ENCODE assay signal across 19 cellular contexts in the genomic region with DNA sequence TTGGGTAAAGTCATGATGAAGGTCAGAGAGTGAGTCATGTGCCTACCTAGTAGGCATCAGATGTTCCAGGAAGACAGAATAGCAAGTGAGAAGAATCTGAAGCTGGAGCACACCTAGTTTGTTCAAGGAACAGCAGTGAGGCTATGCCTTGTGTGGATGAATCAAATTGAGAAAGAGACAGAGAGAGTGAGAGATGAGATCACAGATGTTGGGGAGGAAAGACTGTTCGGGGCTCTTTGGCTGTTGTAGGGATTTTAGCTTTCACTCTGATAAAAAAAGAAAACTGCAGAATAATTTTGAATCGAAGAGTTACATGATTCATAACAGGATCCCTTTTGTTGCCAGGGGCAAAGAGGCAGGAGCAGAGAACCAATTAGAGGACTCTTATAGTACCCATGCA. TPM values are rescaled to one million over a fixed set of nuclear protein-coding genes. Genes with fewer than 3 reads are reported as not detected.
DNase-seq lines count a peak whose midpoint lies in the region; ATAC-seq lines count a peak whose summit lies in the region.
"Had no signal": no experiment of that assay in that cellular context is flagged by ENCODE, and none has a peak within 500 bp of the region (broad histone marks: within the 10 kb centered on the region; RNA-seq: fewer than 3 reads in every experiment).

No MANE protein-coding gene starts in this region.

- H3K36me3 Mint-ChIP-seq in activated naive CD4-positive, alpha-beta T cell treated with anti-CD3 and anti-CD28 coated beads, Interleukin-2, amount 50 U/mL, for 24 hours = no peaks in the 10 kb centered on the region
- H3K36me3 Mint-ChIP-seq in activated T-helper 17 cell treated with anti-CD3 and anti-CD28 coated beads, Interleukin-2, amount 50 U/mL, for 72 hours (ENCODE audit: low read depth) = no peaks in the 10 kb centered on the region
- no peaks in the 10 kb centered on the region for H3K36me3 Mint-ChIP-seq in effector memory CD8-positive, alpha-beta T cell (ENCODE audit: insufficient read depth)

- DNase-seq in activated naive CD4-positive, alpha-beta T cell treated with anti-CD3 and anti-CD28 coated beads, Interleukin-2, amount 50 U/mL, for 16 hours = no peak
- DNase-seq in stimulated activated naive CD8-positive, alpha-beta T cell treated with anti-CD3 and anti-CD28 coated beads, Interleukin-15, Interleukin-2, amounts not matched to agents 100 U/mL and 50 U/mL, for 24 hours = no peak
- DNase-seq in effector memory CD8-positive, alpha-beta T cell = no peak
- no peak for DNase-seq in GOT3 (lab: John Stamatoyannopoulos, UW)
- DNase-seq: activated CD8-positive, alpha-beta memory T cell treated with anti-CD3 and anti-CD28 coated beads, Interleukin-2, amount 50 U/mL, for 48 hours; head of caudate nucleus; Karpas-422; mesendoderm; NCI-H1417 treated with DMSO at 0.1 percent for 48 hours; NCI-H345; right lobe of liver had no signal

- no peaks in the 10 kb centered on the region for H3K9me3 Mint-ChIP-seq in activated naive CD4-positive, alpha-beta T cell treated with anti-CD3 and anti-CD28 coated beads, Interleukin-2, amount 50 U/mL, for 24 hours
- H3K9me3 Mint-ChIP-seq in activated T-helper 17 cell treated with anti-CD3 and anti-CD28 coated beads, Interleukin-2, amount 50 U/mL, for 72 hours = no peaks in the 10 kb centered on the region
- H3K9me3 Mint-ChIP-seq in effector memory CD8-positive, alpha-beta T cell = no peaks in the 10 kb centered on the region
- H3K9me3 Mint-ChIP-seq: GM23338 had no signal

- no peak overlapping the region for H3K4me3 Mint-ChIP-seq in activated naive CD4-positive, alpha-beta T cell treated with anti-CD3 and anti-CD28 coated beads, Interleukin-2, amount 50 U/mL, for 24 hours
- H3K4me3 Mint-ChIP-seq in activated T-helper 17 cell treated with anti-CD3 and anti-CD28 coated beads, Interleukin-2, amount 50 U/mL, for 72 hours = peak overlapping the region; percentile 19
- H3K4me3 Mint-ChIP-seq in effector memory CD8-positive, alpha-beta T cell = no peak overlapping the region
- H3K4me3 Mint-ChIP-seq: GM23338 had no signal

- no peaks in the 10 kb centered on the region for H3K27me3 Mint-ChIP-seq in activated naive CD4-positive, alpha-beta T cell treated with anti-CD3 and anti-CD28 coated beads, Interleukin-2, amount 50 U/mL, for 24 hours
- H3K27me3 Mint-ChIP-seq in activated T-helper 17 cell treated with anti-CD3 and anti-CD28 coated beads, Interleukin-2, amount 50 U/mL, for 72 hours = no peaks in the 10 kb centered on the region
- no peaks in the 10 kb centered on the region for H3K27me3 Mint-ChIP-seq in effector memory CD8-positive, alpha-beta T cell

- peak overlapping the region; percentile 1 for H3K27ac Mint-ChIP-seq in activated naive CD4-positive, alpha-beta T cell treated with anti-CD3 and anti-CD28 coated beads, Interleukin-2, amount 50 U/mL, for 24 hours
- peak overlapping the region; percentile 21 for H3K27ac Mint-ChIP-seq in activated T-helper 17 cell treated with anti-CD3 and anti-CD28 coated beads, Interleukin-2, amount 50 U/mL, for 72 hours
- H3K27ac Mint-ChIP-seq in effector memory CD8-positive, alpha-beta T cell = no peak overlapping the region
- H3K27ac Mint-ChIP-seq: GM23338 had no signal

- peaks cover 7% of the 10 kb centered on the region for H3K4me1 Mint-ChIP-seq in activated naive CD4-positive, alpha-beta T cell treated with anti-CD3 and anti-CD28 coated beads, Interleukin-2, amount 50 U/mL, for 24 hours
- H3K4me1 Mint-ChIP-seq in activated T-helper 17 cell treated with anti-CD3 and anti-CD28 coated beads, Interleukin-2, amount 50 U/mL, for 72 hours = peaks cover 6% of the 10 kb centered on the region
- peaks cover 4 to 5% of the 10 kb centered on the region in 2 donors for H3K4me1 Mint-ChIP-seq in effector memory CD8-positive, alpha-beta T cell (ENCODE audit: low read depth in 2 of 2)
- H3K4me1 Mint-ChIP-seq: GM23338 had no signal

- peak; percentile 67 for ATAC-seq in GM21825 (IDR thresholded peaks at IDR 0.05; ENCODE audit: unreplicated experiment)
- ATAC-seq in activated T-helper 17 cell treated with anti-CD3 and anti-CD28 coated beads, Interleukin-2, amount 50 U/mL, for 72 hours (replicated peaks) = peak; percentile 97
- peak; percentile 98 for ATAC-seq in stimulated activated naive CD8-positive, alpha-beta T cell treated with anti-CD3 and anti-CD28 coated beads, Interleukin-15, Interleukin-2, amounts not matched to agents 100 U/mL and 50 U/mL, for 24 hours
- no peak for ATAC-seq in effector memory CD8-positive, alpha-beta T cell (replicated peaks)
- ATAC-seq in HG03108 (IDR thresholded peaks at IDR 0.05; ENCODE audit: unreplicated experiment) = no peak
- ATAC-seq: GM23338, right lobe of liver had no signal

RNA-seq across cellular contexts. Expression of gene LIPF, which starts 6.3 kb away (rescaled TPM):
- not detected for total RNA-seq in activated T-helper 17 cell treated with anti-CD3 and anti-CD28 coated beads, Interleukin-2, amount 50 U/mL, for 72 hours
- total RNA-seq: esophagus muscularis mucosa, GM23338, OCI-LY7, right lobe of liver had no signal

RNA-seq across cellular contexts. Expression of gene LIPK, which starts 35.6 kb away (rescaled TPM):
- not detected for total RNA-seq in activated T-helper 17 cell treated with anti-CD3 and anti-CD28 coated beads, Interleukin-2, amount 50 U/mL, for 72 hours
- total RNA-seq: ascending aorta, esophagus muscularis mucosa, GM23338, OCI-LY7, right lobe of liver had no signal

Comparison
In these comparisons a context has a peak if more than half of its experiments do, and no peak if none do; other contexts are left out.
1. H3K27ac Mint-ChIP-seq: peak in activated naive CD4-positive, alpha-beta T cell treated with anti-CD3 and anti-CD28 coated beads, Interleukin-2, amount 50 U/mL, for 24 hours (single experiment) and activated T-helper 17 cell treated with anti-CD3 and anti-CD28 coated beads, Interleukin-2, amount 50 U/mL, for 72 hours (single experiment); none in effector memory CD8-positive, alpha-beta T cell (0 of 2).
2. ATAC-seq: peak in GM21825 (single experiment), activated T-helper 17 cell treated with anti-CD3 and anti-CD28 coated beads, Interleukin-2, amount 50 U/mL, for 72 hours (single experiment) and stimulated activated naive CD8-positive, alpha-beta T cell treated with anti-CD3 and anti-CD28 coated beads, Interleukin-15, Interleukin-2, amounts not matched to agents 100 U/mL and 50 U/mL, for 24 hours (single experiment); none in effector memory CD8-positive, alpha-beta T cell (single experiment) and HG03108 (single experiment).